12 cellular contexts compared by ENCODE assay signal in the genomic region with DNA sequence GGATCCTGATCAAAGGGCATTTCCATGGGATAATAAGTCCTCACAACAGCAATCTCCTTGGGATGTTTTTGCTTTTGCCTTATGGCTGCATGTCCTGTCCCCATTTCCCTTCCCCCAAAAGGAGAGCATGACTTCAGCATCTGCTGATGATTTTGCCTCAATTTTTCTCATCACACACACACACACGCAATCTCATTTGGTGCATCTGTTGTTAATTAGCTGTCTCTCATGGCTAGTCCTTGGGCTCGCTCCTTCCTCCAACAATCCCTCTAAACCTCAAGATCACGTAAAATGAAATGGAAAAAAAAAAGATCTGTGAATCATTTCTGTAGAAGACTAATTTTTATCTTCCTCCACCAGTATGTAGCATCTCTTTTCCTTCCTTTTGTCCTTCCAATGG.
"Had no signal": no experiment of that assay in that cellular context is flagged by ENCODE, and none has a peak within 500 bp of the region (broad histone marks: within the 10 kb centered on the region; RNA-seq: fewer than 3 reads in every experiment).

No MANE protein-coding gene starts in this region.

- H3K9me3 Mint-ChIP-seq: activated CD4-positive, alpha-beta memory T cell treated with anti-CD3 and anti-CD28 coated beads, Interleukin-2, amount 10 ng/mL, durations not matched to agents 7 days and 5 days; activated naive CD8-positive, alpha-beta T cell treated with anti-CD3 and anti-CD28 coated beads, Interleukin-2, amount 10 ng/mL, durations not matched to agents 7 days and 5 days; activated T-cell treated with anti-CD3 and anti-CD28 coated beads, Interleukin-2, amount 50 U/mL, for 72 hours had no signal

- H3K36me3 Mint-ChIP-seq: activated naive CD8-positive, alpha-beta T cell treated with anti-CD3 and anti-CD28 coated beads, Interleukin-2, amount 10 ng/mL, durations not matched to agents 7 days and 5 days had no signal

- H3K4me3 Mint-ChIP-seq: activated CD4-positive, alpha-beta memory T cell treated with anti-CD3 and anti-CD28 coated beads, Interleukin-2, amount 10 ng/mL, durations not matched to agents 7 days and 5 days; activated CD4-positive, alpha-beta T cell treated with anti-CD3 and anti-CD28 coated beads for 36 hours; activated naive CD8-positive, alpha-beta T cell treated with anti-CD3 and anti-CD28 coated beads, Interleukin-2, amount 10 ng/mL, durations not matched to agents 7 days and 5 days; activated T-cell treated with anti-CD3 and anti-CD28 coated beads, Interleukin-2, amount 50 U/mL, for 72 hours had no signal

- DNase-seq: activated CD4-positive, alpha-beta memory T cell treated with anti-CD3 and anti-CD28 coated beads, Interleukin-2, amount 10 ng/mL, durations not matched to agents 7 days and 5 days; activated CD4-positive, alpha-beta T cell treated with anti-CD3 and anti-CD28 coated beads for 36 hours; activated gamma-delta T cell treated with Interleukin-2 at 50 U/mL for 16 hours; activated naive CD8-positive, alpha-beta T cell treated with anti-CD3 and anti-CD28 coated beads, Interleukin-2, amount 10 ng/mL, durations not matched to agents 7 days and 5 days; activated T-cell treated with anti-CD3 and anti-CD28 coated beads, Interleukin-2, amount 50 U/mL, for 72 hours; glutamatergic neuron; lower lobe of right lung; midbrain; posterior cingulate gyrus; small intestine; stomach; WERI-Rb-1 had no signal

- H3K4me1 Mint-ChIP-seq: activated CD4-positive, alpha-beta memory T cell treated with anti-CD3 and anti-CD28 coated beads, Interleukin-2, amount 10 ng/mL, durations not matched to agents 7 days and 5 days; activated CD4-positive, alpha-beta T cell treated with anti-CD3 and anti-CD28 coated beads for 36 hours; activated naive CD8-positive, alpha-beta T cell treated with anti-CD3 and anti-CD28 coated beads, Interleukin-2, amount 10 ng/mL, durations not matched to agents 7 days and 5 days had no signal

- H3K27ac Mint-ChIP-seq: activated CD4-positive, alpha-beta memory T cell treated with anti-CD3 and anti-CD28 coated beads, Interleukin-2, amount 10 ng/mL, durations not matched to agents 7 days and 5 days; activated CD4-positive, alpha-beta T cell treated with anti-CD3 and anti-CD28 coated beads for 36 hours; activated naive CD8-positive, alpha-beta T cell treated with anti-CD3 and anti-CD28 coated beads, Interleukin-2, amount 10 ng/mL, durations not matched to agents 7 days and 5 days; activated T-cell treated with anti-CD3 and anti-CD28 coated beads, Interleukin-2, amount 50 U/mL, for 72 hours had no signal
